In genomic region chr5:121171361-121171760, GRCh38 we compare ENCODE assay signal across 24 cellular contexts.
"Had no signal": no experiment of that assay in that cellular context is flagged by ENCODE, and none has a peak within 500 bp of the region (broad histone marks: within the 10 kb centered on the region; RNA-seq: fewer than 3 reads in every experiment).

No MANE protein-coding gene starts in this region.

- ATAC-seq: esophagus mucosa, gastrocnemius medialis, left ventricle myocardium superior, psoas muscle, right cardiac atrium had no signal

- H3K27ac Mint-ChIP-seq: dendritic cell treated with granulocyte-macrophage colony-stimulating factor and Interleukin-4, amounts not matched to agents 40 ng/mL and 50 ng/mL, for 4 days; endodermal cell; naive thymus-derived CD8-positive, alpha-beta T cell; nephron progenitor cell; type B pancreatic cell had no signal

- H3K4me3 Mint-ChIP-seq: dendritic cell treated with granulocyte-macrophage colony-stimulating factor and Interleukin-4, amounts not matched to agents 40 ng/mL and 50 ng/mL, for 4 days; endodermal cell; naive thymus-derived CD8-positive, alpha-beta T cell; nephron progenitor cell; type B pancreatic cell had no signal

- H3K36me3 ChIP-seq: colonic mucosa, gastrocnemius medialis, lower lobe of right lung, ovary, sigmoid colon, tibial artery had no signal

- H3K36me3 Mint-ChIP-seq: naive thymus-derived CD8-positive, alpha-beta T cell; type B pancreatic cell had no signal

- H3K4me1 ChIP-seq: colonic mucosa, gastrocnemius medialis, lower lobe of right lung, psoas muscle, testis, tibial artery had no signal

- H3K9me3 ChIP-seq: colonic mucosa, gastrocnemius medialis, lower lobe of right lung, ovary, psoas muscle, sigmoid colon, testis, tibial artery had no signal

- H3K27me3 ChIP-seq: colonic mucosa, gastrocnemius medialis, ovary, sigmoid colon, testis, tibial artery had no signal

- DNase-seq: colonic mucosa; effector CD8-positive, alpha-beta T cell; endodermal cell; gastrocnemius medialis; head of caudate nucleus; left ventricle myocardium superior; lower lobe of right lung; naive thymus-derived CD8-positive, alpha-beta T cell; nephron progenitor cell; occipital lobe; ovary; psoas muscle; right cardiac atrium; sigmoid colon; stimulated activated CD4-positive, alpha-beta T cell treated with anti-CD3 and anti-CD28 coated beads, Interleukin-2, amount 100 ng/mL, for 24 hours; stimulated activated CD4-positive, alpha-beta T cell treated with anti-CD3 and anti-CD28 coated beads, Interleukin-4, amount 100 ng/mL, for 4 hours; stimulated activated naive CD4-positive, alpha-beta T cell; substantia nigra; testis; tibial artery had no signal

- H3K4me3 ChIP-seq: colonic mucosa, gastrocnemius medialis, lower lobe of right lung, ovary, psoas muscle, sigmoid colon, testis, tibial artery had no signal

- H3K27me3 Mint-ChIP-seq: dendritic cell treated with granulocyte-macrophage colony-stimulating factor and Interleukin-4, amounts not matched to agents 40 ng/mL and 50 ng/mL, for 4 days; naive thymus-derived CD8-positive, alpha-beta T cell; type B pancreatic cell had no signal

- H3K27ac ChIP-seq: colonic mucosa, epithelial cell of prostate, gastrocnemius medialis, lower lobe of right lung, ovary, psoas muscle, sigmoid colon, testis, tibial artery had no signal

- H3K4me1 Mint-ChIP-seq: naive thymus-derived CD8-positive, alpha-beta T cell; nephron progenitor cell had no signal

- H3K9me3 Mint-ChIP-seq: nephron progenitor cell, type B pancreatic cell had no signal
